ENCODE assay signal across 22 cellular contexts in genomic region chr11:129592191-129592590, GRCh38.
"Had no signal": no experiment of that assay in that cellular context is flagged by ENCODE, and none has a peak within 500 bp of the region (broad histone marks: within the 10 kb centered on the region; RNA-seq: fewer than 3 reads in every experiment).

No MANE protein-coding gene starts in this region.

- H3K27me3 ChIP-seq: right lobe of liver, testis, tibial nerve had no signal

- H3K9me3 Mint-ChIP-seq: stimulated activated memory B cell treated with anti-CD40 and anti-IgM and Interleukin-4, amounts not matched to agents 10 μg/mL and 1 μg/mL and 100 μg/mL, for 72 hours had no signal

- DNase-seq: effector CD4-positive, alpha-beta T cell; foreskin fibroblast; glutamatergic neuron; left ventricle myocardium inferior; lower lobe of right lung; naive B cell; nephron progenitor cell; right lobe of liver; spleen; stimulated activated CD4-positive, alpha-beta T cell treated with anti-CD3 and anti-CD28 coated beads, Interleukin-15, amount 100 ng/mL, for 24 hours; stimulated activated CD4-positive, alpha-beta T cell treated with anti-CD3 and anti-CD28 coated beads, Interleukin-1b, Interleukin-23, amount 100 ng/mL, for 48 hours; stimulated activated CD4-positive, alpha-beta T cell treated with anti-CD3 and anti-CD28 coated beads, Interleukin-4, amount 100 ng/mL, for 24 hours; testis had no signal

- H2AFZ ChIP-seq: parathyroid adenoma had no signal

- H3K9ac ChIP-seq: parathyroid adenoma had no signal

- H3K4me1 ChIP-seq: esophagus muscularis mucosa, gastroesophageal sphincter, left ventricle myocardium inferior, lower lobe of right lung, parathyroid adenoma, prostate gland, right lobe of liver, spleen, testis, tibial nerve had no signal

- H3K79me2 ChIP-seq: parathyroid adenoma had no signal

- H3K9me3 ChIP-seq: esophagus muscularis mucosa, gastroesophageal sphincter, left ventricle myocardium inferior, lower lobe of right lung, prostate gland, right lobe of liver, spleen, testis, tibial nerve had no signal

- H3K4me3 Mint-ChIP-seq: memory B cell; naive B cell; nephron progenitor cell; stimulated activated memory B cell treated with anti-CD40 and anti-IgM and Interleukin-4, amounts not matched to agents 10 μg/mL and 1 μg/mL and 100 μg/mL, for 72 hours; stimulated activated naive CD8-positive, alpha-beta T cell treated with anti-CD3 and anti-CD28 coated beads, Interleukin-15, Interleukin-2, amounts not matched to agents 100 ng/mL and 50 ng/mL, for 24 hours had no signal

- H3K27ac ChIP-seq: coronary artery, esophagus muscularis mucosa, gastroesophageal sphincter, left ventricle myocardium inferior, lower lobe of right lung, parathyroid adenoma, prostate gland, right lobe of liver, spleen, testis, tibial nerve had no signal

- ATAC-seq: gastroesophageal sphincter; right lobe of liver; stimulated activated memory B cell treated with anti-CD40 and anti-IgM and Interleukin-4, amounts not matched to agents 10 μg/mL and 1 μg/mL and 100 μg/mL, for 72 hours had no signal

- H3K4me3 ChIP-seq: coronary artery, esophagus muscularis mucosa, gastroesophageal sphincter, left ventricle myocardium inferior, lower lobe of right lung, prostate gland, right lobe of liver, spleen, testis, tibial nerve had no signal

- H3K36me3 ChIP-seq: esophagus muscularis mucosa, gastroesophageal sphincter, left ventricle myocardium inferior, lower lobe of right lung, prostate gland, right lobe of liver, spleen, tibial nerve had no signal

- H3K4me1 Mint-ChIP-seq: memory B cell; naive B cell; stimulated activated memory B cell treated with anti-CD40 and anti-IgM and Interleukin-4, amounts not matched to agents 10 μg/mL and 1 μg/mL and 100 μg/mL, for 72 hours had no signal

- H3K27ac Mint-ChIP-seq: memory B cell; naive B cell; nephron progenitor cell; stimulated activated memory B cell treated with anti-CD40 and anti-IgM and Interleukin-4, amounts not matched to agents 10 μg/mL and 1 μg/mL and 100 μg/mL, for 72 hours; stimulated activated naive CD8-positive, alpha-beta T cell treated with anti-CD3 and anti-CD28 coated beads, Interleukin-15, Interleukin-2, amounts not matched to agents 100 ng/mL and 50 ng/mL, for 24 hours had no signal

- H3K36me3 Mint-ChIP-seq: memory B cell; naive B cell; stimulated activated memory B cell treated with anti-CD40 and anti-IgM and Interleukin-4, amounts not matched to agents 10 μg/mL and 1 μg/mL and 100 μg/mL, for 72 hours had no signal
